Comparison of ENCODE assay signal across 1 cellular context in genomic region chr5:77957516-77957915, GRCh38.
A peak's percentile ranks its signal among the peaks of the same experiment; 100 is the strongest.
TF ChIP-seq lines count a peak whose summit lies in the region.

No MANE protein-coding gene starts in this region.

TF ChIP-seq in H1, 55 proteins besides CTCF, POLR2A, EP300 and RAD21:
- TF ChIP-seq EZH2 (IDR thresholded peaks at IDR 0.05; ENCODE audit: low read depth, low read length, severe bottlenecking) (peak; percentile 58), KDM4A (IDR thresholded peaks at IDR 0.05; ENCODE audit: low read depth, low read length, severe bottlenecking) (peak; percentile 31), TBP (IDR thresholded peaks at IDR 0.05; ENCODE audit: low read depth, low read length) (peak; percentile 39; the same call in 1 of the 2 replicates), YY1 (IDR thresholded peaks at IDR 0.05; ENCODE audit: low read depth, low read length) (peak; percentile 33; the same call in 1 of the 2 replicates), CBX5 (IDR thresholded peaks at IDR 0.05; ENCODE audit: low read depth, low read length) (no peak), RFX5 (IDR thresholded peaks at IDR 0.05; ENCODE audit: borderline replicate concordance, low read depth, low read length) (no peak)
